In the genomic region with DNA sequence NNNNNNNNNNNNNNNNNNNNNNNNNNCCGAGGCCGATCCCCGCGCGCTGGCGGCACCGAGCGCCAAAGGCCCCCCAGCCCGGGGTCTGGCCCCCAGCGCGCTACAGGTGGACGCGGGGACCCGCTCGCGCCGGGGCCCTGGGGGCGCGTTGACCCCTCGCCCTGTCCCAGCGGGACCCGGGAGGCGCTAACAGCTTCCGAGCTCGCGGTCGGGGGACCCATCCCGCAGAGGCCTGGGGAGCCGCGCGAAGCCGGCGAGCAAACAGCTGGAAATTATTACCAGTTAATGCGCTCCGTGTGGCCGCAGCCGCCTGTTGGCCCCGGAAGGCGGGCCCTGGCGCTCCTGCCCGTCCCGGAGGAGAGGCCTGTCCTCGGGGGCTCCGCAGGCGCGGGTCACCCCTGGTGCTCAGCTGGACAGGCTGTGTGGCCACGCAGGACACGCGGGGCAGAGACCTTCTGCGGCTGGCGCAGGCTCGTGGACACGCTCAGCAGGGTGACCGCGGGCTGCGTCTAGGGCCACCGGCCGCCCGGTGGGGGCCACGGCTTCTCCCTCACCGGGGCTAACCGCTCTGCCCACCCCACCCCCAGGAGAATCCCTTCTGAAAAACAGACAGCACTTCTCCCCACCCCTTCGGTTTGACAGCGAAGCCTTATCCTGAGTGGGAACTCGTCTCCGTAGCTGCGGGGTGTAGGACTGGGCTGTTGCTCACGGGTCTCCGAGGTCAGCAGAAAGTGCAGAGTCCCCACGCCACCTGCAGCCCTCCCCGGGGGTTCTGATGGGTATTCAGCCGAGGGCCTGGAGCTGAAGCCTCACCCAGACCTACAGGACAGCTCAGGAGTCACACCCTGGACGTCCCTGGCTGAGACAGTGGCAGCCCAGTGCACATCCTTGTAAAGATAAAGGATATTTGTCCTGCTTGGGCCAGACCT, we compare ENCODE assay signal across 1 cellular context.
A peak's percentile ranks its signal among the peaks of the same experiment; 100 is the strongest.
TF ChIP-seq lines count a peak whose summit lies in the region.

No MANE protein-coding gene starts in this region.

TF ChIP-seq in HepG2, 621 proteins besides CTCF, POLR2A, EP300 and RAD21 (continued from another document and continues in another):
- TF ChIP-seq, protein P1, sequence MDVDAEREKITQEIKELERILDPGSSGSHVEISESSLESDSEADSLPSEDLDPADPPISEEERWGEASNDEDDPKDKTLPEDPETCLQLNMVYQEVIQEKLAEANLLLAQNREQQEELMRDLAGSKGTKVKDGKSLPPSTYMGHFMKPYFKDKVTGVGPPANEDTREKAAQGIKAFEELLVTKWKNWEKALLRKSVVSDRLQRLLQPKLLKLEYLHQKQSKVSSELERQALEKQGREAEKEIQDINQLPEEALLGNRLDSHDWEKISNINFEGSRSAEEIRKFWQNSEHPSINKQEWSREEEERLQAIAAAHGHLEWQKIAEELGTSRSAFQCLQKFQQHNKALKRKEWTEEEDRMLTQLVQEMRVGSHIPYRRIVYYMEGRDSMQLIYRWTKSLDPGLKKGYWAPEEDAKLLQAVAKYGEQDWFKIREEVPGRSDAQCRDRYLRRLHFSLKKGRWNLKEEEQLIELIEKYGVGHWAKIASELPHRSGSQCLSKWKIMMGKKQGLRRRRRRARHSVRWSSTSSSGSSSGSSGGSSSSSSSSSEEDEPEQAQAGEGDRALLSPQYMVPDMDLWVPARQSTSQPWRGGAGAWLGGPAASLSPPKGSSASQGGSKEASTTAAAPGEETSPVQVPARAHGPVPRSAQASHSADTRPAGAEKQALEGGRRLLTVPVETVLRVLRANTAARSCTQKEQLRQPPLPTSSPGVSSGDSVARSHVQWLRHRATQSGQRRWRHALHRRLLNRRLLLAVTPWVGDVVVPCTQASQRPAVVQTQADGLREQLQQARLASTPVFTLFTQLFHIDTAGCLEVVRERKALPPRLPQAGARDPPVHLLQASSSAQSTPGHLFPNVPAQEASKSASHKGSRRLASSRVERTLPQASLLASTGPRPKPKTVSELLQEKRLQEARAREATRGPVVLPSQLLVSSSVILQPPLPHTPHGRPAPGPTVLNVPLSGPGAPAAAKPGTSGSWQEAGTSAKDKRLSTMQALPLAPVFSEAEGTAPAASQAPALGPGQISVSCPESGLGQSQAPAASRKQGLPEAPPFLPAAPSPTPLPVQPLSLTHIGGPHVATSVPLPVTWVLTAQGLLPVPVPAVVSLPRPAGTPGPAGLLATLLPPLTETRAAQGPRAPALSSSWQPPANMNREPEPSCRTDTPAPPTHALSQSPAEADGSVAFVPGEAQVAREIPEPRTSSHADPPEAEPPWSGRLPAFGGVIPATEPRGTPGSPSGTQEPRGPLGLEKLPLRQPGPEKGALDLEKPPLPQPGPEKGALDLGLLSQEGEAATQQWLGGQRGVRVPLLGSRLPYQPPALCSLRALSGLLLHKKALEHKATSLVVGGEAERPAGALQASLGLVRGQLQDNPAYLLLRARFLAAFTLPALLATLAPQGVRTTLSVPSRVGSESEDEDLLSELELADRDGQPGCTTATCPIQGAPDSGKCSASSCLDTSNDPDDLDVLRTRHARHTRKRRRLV (CRISPR knock-in tag; IDR thresholded peaks at IDR 0.05), result no peak
- TF ChIP-seq NR3C1 (CRISPR knock-in tag; IDR thresholded peaks at IDR 0.05) (no peak), HMG20B (CRISPR knock-in tag; conservative IDR thresholded peaks at IDR 0.05) (no peak), ZMYM4 (CRISPR knock-in tag; IDR thresholded peaks at IDR 0.05) (no peak), U2AF2 (IDR thresholded peaks at IDR 0.05; ENCODE audit: low read depth, low read length) (no peak), ARHGAP35 (CRISPR knock-in tag; IDR thresholded peaks at IDR 0.05; ENCODE audit: borderline replicate concordance) (no peak), ATRX (CRISPR knock-in tag; IDR thresholded peaks at IDR 0.05; ENCODE audit: borderline replicate concordance) (no peak), MIER3 (CRISPR knock-in tag; IDR thresholded peaks at IDR 0.05; ENCODE audit: borderline replicate concordance) (no peak), REPIN1 (CRISPR knock-in tag; IDR thresholded peaks at IDR 0.05; ENCODE audit: borderline replicate concordance, low read depth) (no peak), GATA4 (IDR thresholded peaks at IDR 0.05; ENCODE audit: borderline replicate concordance, low read depth) (no peak), ZNF225 (CRISPR knock-in tag; IDR thresholded peaks at IDR 0.05) (no peak), SRY (CRISPR knock-in tag; IDR thresholded peaks at IDR 0.05) (peak; percentile 58; the same call in 1 of the 2 replicates), CBX2 (IDR thresholded peaks at IDR 0.05; ENCODE audit: low read depth, low read length) (no peak), CBX2 (CRISPR knock-in tag; IDR thresholded peaks at IDR 0.05; ENCODE audit: low read depth) (no peak), RFX3 (CRISPR knock-in tag; IDR thresholded peaks at IDR 0.05) (no peak), ZNF614 (CRISPR knock-in tag; IDR thresholded peaks at IDR 0.05; ENCODE audit: borderline replicate concordance) (no peak), IKZF4 (CRISPR knock-in tag; IDR thresholded peaks at IDR 0.05; ENCODE audit: borderline replicate concordance, low read depth, not compliant biosample characterization) (no peak), HNRNPL (IDR thresholded peaks at IDR 0.05; ENCODE audit: low read depth, low read length) (no peak), KLF13 (CRISPR knock-in tag; IDR thresholded peaks at IDR 0.05) (no peak), ZNF577 (CRISPR knock-in tag; IDR thresholded peaks at IDR 0.05; ENCODE audit: borderline replicate concordance, low read depth) (no peak), PRMT3 (CRISPR knock-in tag; IDR thresholded peaks at IDR 0.05; ENCODE audit: borderline replicate concordance, low read depth) (no peak), ZNF547 (CRISPR knock-in tag; IDR thresholded peaks at IDR 0.05) (peak; percentile 62; the same call in 1 of the 2 replicates), NR2F1 (CRISPR knock-in tag; IDR thresholded peaks at IDR 0.05) (no peak), NFYB (CRISPR knock-in tag; IDR thresholded peaks at IDR 0.05) (no peak), SOX6 (IDR thresholded peaks at IDR 0.05) (no peak), SOX6 (CRISPR knock-in tag; IDR thresholded peaks at IDR 0.05) (peak; percentile 25; the same call in 1 of the 2 replicates)
- TF ChIP-seq, protein P2, sequence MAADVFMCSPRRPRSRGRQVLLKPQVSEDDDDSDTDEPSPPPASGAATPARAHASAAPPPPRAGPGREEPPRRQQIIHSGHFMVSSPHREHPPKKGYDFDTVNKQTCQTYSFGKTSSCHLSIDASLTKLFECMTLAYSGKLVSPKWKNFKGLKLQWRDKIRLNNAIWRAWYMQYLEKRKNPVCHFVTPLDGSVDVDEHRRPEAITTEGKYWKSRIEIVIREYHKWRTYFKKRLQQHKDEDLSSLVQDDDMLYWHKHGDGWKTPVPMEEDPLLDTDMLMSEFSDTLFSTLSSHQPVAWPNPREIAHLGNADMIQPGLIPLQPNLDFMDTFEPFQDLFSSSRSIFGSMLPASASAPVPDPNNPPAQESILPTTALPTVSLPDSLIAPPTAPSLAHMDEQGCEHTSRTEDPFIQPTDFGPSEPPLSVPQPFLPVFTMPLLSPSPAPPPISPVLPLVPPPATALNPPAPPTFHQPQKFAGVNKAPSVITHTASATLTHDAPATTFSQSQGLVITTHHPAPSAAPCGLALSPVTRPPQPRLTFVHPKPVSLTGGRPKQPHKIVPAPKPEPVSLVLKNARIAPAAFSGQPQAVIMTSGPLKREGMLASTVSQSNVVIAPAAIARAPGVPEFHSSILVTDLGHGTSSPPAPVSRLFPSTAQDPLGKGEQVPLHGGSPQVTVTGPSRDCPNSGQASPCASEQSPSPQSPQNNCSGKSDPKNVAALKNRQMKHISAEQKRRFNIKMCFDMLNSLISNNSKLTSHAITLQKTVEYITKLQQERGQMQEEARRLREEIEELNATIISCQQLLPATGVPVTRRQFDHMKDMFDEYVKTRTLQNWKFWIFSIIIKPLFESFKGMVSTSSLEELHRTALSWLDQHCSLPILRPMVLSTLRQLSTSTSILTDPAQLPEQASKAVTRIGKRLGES (CRISPR knock-in tag; IDR thresholded peaks at IDR 0.05; ENCODE audit: borderline replicate concordance), result peak; percentile 34; the same call in 1 of the 2 replicates
- TF ChIP-seq, protein P3, sequence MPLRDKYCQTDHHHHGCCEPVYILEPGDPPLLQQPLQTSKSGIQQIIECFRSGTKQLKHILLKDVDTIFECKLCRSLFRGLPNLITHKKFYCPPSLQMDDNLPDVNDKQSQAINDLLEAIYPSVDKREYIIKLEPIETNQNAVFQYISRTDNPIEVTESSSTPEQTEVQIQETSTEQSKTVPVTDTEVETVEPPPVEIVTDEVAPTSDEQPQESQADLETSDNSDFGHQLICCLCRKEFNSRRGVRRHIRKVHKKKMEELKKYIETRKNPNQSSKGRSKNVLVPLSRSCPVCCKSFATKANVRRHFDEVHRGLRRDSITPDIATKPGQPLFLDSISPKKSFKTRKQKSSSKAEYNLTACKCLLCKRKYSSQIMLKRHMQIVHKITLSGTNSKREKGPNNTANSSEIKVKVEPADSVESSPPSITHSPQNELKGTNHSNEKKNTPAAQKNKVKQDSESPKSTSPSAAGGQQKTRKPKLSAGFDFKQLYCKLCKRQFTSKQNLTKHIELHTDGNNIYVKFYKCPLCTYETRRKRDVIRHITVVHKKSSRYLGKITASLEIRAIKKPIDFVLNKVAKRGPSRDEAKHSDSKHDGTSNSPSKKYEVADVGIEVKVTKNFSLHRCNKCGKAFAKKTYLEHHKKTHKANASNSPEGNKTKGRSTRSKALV (CRISPR knock-in tag; IDR thresholded peaks at IDR 0.05), result peak; percentile 87
- TF ChIP-seq, protein P4, sequence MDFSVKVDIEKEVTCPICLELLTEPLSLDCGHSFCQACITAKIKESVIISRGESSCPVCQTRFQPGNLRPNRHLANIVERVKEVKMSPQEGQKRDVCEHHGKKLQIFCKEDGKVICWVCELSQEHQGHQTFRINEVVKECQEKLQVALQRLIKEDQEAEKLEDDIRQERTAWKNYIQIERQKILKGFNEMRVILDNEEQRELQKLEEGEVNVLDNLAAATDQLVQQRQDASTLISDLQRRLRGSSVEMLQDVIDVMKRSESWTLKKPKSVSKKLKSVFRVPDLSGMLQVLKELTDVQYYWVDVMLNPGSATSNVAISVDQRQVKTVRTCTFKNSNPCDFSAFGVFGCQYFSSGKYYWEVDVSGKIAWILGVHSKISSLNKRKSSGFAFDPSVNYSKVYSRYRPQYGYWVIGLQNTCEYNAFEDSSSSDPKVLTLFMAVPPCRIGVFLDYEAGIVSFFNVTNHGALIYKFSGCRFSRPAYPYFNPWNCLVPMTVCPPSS (IDR thresholded peaks at IDR 0.05), result no peak
- TF ChIP-seq, protein P5, sequence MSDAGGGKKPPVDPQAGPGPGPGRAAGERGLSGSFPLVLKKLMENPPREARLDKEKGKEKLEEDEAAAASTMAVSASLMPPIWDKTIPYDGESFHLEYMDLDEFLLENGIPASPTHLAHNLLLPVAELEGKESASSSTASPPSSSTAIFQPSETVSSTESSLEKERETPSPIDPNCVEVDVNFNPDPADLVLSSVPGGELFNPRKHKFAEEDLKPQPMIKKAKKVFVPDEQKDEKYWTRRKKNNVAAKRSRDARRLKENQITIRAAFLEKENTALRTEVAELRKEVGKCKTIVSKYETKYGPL (CRISPR knock-in tag; IDR thresholded peaks at IDR 0.05), result no peak
- TF ChIP-seq, protein P6, sequence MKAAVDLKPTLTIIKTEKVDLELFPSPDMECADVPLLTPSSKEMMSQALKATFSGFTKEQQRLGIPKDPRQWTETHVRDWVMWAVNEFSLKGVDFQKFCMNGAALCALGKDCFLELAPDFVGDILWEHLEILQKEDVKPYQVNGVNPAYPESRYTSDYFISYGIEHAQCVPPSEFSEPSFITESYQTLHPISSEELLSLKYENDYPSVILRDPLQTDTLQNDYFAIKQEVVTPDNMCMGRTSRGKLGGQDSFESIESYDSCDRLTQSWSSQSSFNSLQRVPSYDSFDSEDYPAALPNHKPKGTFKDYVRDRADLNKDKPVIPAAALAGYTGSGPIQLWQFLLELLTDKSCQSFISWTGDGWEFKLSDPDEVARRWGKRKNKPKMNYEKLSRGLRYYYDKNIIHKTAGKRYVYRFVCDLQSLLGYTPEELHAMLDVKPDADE (CRISPR knock-in tag; IDR thresholded peaks at IDR 0.05), result no peak
- TF ChIP-seq, protein P7, sequence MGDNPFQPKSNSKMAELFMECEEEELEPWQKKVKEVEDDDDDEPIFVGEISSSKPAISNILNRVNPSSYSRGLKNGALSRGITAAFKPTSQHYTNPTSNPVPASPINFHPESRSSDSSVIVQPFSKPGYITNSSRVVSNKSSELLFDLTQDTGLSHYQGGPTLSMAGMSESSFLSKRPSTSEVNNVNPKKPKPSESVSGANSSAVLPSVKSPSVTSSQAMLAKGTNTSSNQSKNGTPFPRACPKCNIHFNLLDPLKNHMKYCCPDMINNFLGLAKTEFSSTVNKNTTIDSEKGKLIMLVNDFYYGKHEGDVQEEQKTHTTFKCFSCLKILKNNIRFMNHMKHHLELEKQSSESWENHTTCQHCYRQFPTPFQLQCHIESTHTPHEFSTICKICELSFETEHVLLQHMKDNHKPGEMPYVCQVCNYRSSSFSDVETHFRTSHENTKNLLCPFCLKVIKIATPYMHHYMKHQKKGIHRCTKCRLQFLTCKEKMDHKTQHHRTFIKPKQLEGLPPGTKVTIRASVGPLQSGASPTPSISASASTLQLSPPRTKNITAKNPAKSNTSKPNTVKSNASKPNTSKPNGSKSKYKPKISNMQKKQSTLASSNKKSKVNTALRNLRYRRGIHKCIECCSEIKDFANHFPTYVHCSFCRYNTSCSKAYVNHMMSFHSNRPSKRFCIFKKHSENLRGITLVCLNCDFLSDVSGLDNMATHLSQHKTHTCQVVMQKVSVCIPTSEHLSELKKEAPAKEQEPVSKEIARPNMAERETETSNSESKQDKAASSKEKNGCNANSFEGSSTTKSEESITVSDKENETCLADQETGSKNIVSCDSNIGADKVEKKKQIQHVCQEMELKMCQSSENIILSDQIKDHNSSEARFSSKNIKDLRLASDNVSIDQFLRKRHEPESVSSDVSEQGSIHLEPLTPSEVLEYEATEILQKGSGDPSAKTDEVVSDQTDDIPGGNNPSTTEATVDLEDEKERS (CRISPR knock-in tag; IDR thresholded peaks at IDR 0.05), result no peak
- TF ChIP-seq, protein P8, sequence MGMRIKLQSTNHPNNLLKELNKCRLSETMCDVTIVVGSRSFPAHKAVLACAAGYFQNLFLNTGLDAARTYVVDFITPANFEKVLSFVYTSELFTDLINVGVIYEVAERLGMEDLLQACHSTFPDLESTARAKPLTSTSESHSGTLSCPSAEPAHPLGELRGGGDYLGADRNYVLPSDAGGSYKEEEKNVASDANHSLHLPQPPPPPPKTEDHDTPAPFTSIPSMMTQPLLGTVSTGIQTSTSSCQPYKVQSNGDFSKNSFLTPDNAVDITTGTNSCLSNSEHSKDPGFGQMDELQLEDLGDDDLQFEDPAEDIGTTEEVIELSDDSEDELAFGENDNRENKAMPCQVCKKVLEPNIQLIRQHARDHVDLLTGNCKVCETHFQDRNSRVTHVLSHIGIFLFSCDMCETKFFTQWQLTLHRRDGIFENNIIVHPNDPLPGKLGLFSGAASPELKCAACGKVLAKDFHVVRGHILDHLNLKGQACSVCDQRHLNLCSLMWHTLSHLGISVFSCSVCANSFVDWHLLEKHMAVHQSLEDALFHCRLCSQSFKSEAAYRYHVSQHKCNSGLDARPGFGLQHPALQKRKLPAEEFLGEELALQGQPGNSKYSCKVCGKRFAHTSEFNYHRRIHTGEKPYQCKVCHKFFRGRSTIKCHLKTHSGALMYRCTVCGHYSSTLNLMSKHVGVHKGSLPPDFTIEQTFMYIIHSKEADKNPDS (CRISPR knock-in tag; IDR thresholded peaks at IDR 0.05), result no peak
- TF ChIP-seq, protein P9, sequence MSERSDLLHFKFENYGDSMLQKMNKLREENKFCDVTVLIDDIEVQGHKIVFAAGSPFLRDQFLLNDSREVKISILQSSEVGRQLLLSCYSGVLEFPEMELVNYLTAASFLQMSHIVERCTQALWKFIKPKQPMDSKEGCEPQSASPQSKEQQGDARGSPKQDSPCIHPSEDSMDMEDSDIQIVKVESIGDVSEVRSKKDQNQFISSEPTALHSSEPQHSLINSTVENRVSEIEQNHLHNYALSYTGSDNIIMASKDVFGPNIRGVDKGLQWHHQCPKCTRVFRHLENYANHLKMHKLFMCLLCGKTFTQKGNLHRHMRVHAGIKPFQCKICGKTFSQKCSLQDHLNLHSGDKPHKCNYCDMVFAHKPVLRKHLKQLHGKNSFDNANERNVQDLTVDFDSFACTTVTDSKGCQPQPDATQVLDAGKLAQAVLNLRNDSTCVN (CRISPR knock-in tag; IDR thresholded peaks at IDR 0.05; ENCODE audit: borderline replicate concordance), result no peak
